ENCODE assay signal across 8 cellular contexts in the genomic region with DNA sequence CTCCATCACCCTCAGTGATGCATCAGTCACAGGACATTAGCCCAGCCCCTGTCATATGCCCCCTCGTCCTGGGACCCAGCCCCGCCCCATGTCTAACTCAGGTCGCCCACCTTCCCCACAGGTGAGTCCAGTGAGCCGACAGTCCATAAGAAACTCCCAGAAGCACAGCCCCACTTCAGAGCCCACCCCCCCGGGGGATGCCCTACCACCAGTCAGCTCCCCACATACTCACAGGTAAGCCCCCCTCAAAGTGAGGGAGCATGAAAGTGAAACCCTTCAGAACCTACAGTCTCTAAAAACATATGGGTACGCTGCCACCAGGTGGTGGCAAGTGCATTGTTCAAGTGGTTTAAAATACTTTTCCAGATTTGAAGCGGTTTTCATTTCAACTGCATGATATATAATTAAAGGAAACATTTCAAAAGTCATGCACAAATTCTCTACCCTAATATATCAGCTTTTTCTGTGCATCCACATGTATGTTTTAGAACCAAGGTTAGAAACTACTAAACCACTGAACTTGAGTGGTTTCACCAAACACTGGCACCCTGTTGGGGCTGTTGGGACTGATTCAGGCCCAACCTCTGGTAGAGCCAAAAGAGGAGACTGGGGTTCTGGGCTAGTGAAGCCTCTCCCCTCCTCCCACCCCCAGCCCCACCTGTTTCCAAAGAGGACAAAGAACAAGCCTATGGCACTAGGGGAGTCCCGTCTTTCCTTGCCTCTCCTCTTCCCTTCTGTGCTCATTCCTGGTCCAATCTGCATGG. TPM values are rescaled to one million over a fixed set of nuclear protein-coding genes. Genes with fewer than 3 reads are reported as not detected.
DNase-seq lines count a peak whose midpoint lies in the region; ATAC-seq, FAIRE-seq and TF ChIP-seq lines count a peak whose summit lies in the region.

No MANE protein-coding gene starts in this region.

- DNase-seq in Ammon's horn (ENCODE audit: low spot score) (peak; percentile 72), GM12892 (ENCODE audit: insufficient read length) (no peak), iPS-NIHi11 (ENCODE audit: low spot score) (peak; percentile 10)
- peak; percentile 56 for DNase-seq in activated naive CD8-positive, alpha-beta T cell treated with anti-CD3 and anti-CD28 coated beads, Interleukin-2, amount 50 U/mL, for 24 hours
- no peak for DNase-seq in stimulated activated naive B cell treated with anti-CD40 and anti-IgM and Interleukin-4, amounts not matched to agents 10 μg/mL and 1 μg/mL and 100 μg/mL, for 72 hours

- H3K9ac ChIP-seq in OCI-LY3 (ENCODE audit: low read length) = no peak overlapping the region

- H3K27ac ChIP-seq in OCI-LY3 (ENCODE audit: low read length) = no peak overlapping the region

- H3K36me3 Mint-ChIP-seq in activated naive CD8-positive, alpha-beta T cell treated with anti-CD3 and anti-CD28 coated beads, Interleukin-2, amount 50 U/mL, for 24 hours (ENCODE audit: low read depth) = no peaks in the 10 kb centered on the region
- no peaks in the 10 kb centered on the region for H3K36me3 Mint-ChIP-seq in stimulated activated naive B cell treated with anti-CD40 and anti-IgM and Interleukin-4, amounts not matched to agents 10 μg/mL and 1 μg/mL and 100 μg/mL, for 72 hours

- H3K27ac Mint-ChIP-seq in activated naive CD8-positive, alpha-beta T cell treated with anti-CD3 and anti-CD28 coated beads, Interleukin-2, amount 50 U/mL, for 24 hours = no peak overlapping the region
- peak overlapping the region; percentile 72 for H3K27ac Mint-ChIP-seq in stimulated activated naive B cell treated with anti-CD40 and anti-IgM and Interleukin-4, amounts not matched to agents 10 μg/mL and 1 μg/mL and 100 μg/mL, for 72 hours

- FAIRE-seq in GM12892 (lab: Jason Lieb, UNC) = peak; percentile 96

- peaks cover 23% of the 10 kb centered on the region for H3K4me1 Mint-ChIP-seq in activated naive CD8-positive, alpha-beta T cell treated with anti-CD3 and anti-CD28 coated beads, Interleukin-2, amount 50 U/mL, for 24 hours
- peaks cover 24 to 43% of the 10 kb centered on the region in 2 donors for H3K4me1 Mint-ChIP-seq in stimulated activated naive B cell treated with anti-CD40 and anti-IgM and Interleukin-4, amounts not matched to agents 10 μg/mL and 1 μg/mL and 100 μg/mL, for 72 hours

- H3K4me1 ChIP-seq in OCI-LY3 (ENCODE audit: low read length) = peaks cover 41% of the 10 kb centered on the region

- H3K4me2 ChIP-seq in OCI-LY3 (ENCODE audit: low read length) = peak overlapping the region; percentile 97

- peaks cover 25% of the 10 kb centered on the region for H3K27me3 ChIP-seq in OCI-LY3 (ENCODE audit: low read depth, low read length)

- ATAC-seq in activated naive CD8-positive, alpha-beta T cell treated with anti-CD3 and anti-CD28 coated beads, Interleukin-2, amount 50 U/mL, for 24 hours = no peak
- peak; percentile 43 to 44 for ATAC-seq in stimulated activated naive B cell treated with anti-CD40 and anti-IgM and Interleukin-4, amounts not matched to agents 10 μg/mL and 1 μg/mL and 100 μg/mL, for 72 hours (replicated peaks)
- ATAC-seq in HG02970 (IDR thresholded peaks at IDR 0.05; ENCODE audit: low FRiP score, unreplicated experiment) (no peak), GM19397 (IDR thresholded peaks at IDR 0.05; ENCODE audit: unreplicated experiment) (no peak)

- H3K36me3 ChIP-seq in OCI-LY3 (replicated peaks; ENCODE audit: low read depth, low read length) = no peaks in the 10 kb centered on the region

- peak overlapping the region; percentile 72 for H3K4me3 ChIP-seq in OCI-LY3 (ENCODE audit: low read length)

- peak; percentile 89 for TF ChIP-seq CTCF in OCI-LY3 (IDR thresholded peaks at IDR 0.05; ENCODE audit: low read depth, low read length)

- no peaks in the 10 kb centered on the region for H4K20me1 ChIP-seq in OCI-LY3 (ENCODE audit: insufficient read depth, low read length)

- H3K27me3 Mint-ChIP-seq in activated naive CD8-positive, alpha-beta T cell treated with anti-CD3 and anti-CD28 coated beads, Interleukin-2, amount 50 U/mL, for 24 hours = peaks cover 26% of the 10 kb centered on the region
- H3K27me3 Mint-ChIP-seq in stimulated activated naive B cell treated with anti-CD40 and anti-IgM and Interleukin-4, amounts not matched to agents 10 μg/mL and 1 μg/mL and 100 μg/mL, for 72 hours = peaks cover 6 to 37% of the 10 kb centered on the region in 2 donors

- no peaks in the 10 kb centered on the region for H3K9me3 Mint-ChIP-seq in activated naive CD8-positive, alpha-beta T cell treated with anti-CD3 and anti-CD28 coated beads, Interleukin-2, amount 50 U/mL, for 24 hours
- H3K9me3 Mint-ChIP-seq in stimulated activated naive B cell treated with anti-CD40 and anti-IgM and Interleukin-4, amounts not matched to agents 10 μg/mL and 1 μg/mL and 100 μg/mL, for 72 hours = no peaks in the 10 kb centered on the region

- no peaks in the 10 kb centered on the region for H3K9me3 ChIP-seq in OCI-LY3 (ENCODE audit: insufficient read depth, low read length)

- H3K79me2 ChIP-seq in OCI-LY3 (ENCODE audit: low read length) = no peaks in the 10 kb centered on the region

- H3K4me3 Mint-ChIP-seq in activated naive CD8-positive, alpha-beta T cell treated with anti-CD3 and anti-CD28 coated beads, Interleukin-2, amount 50 U/mL, for 24 hours = no peak overlapping the region
- peak overlapping the region; percentile 82 to 85 for H3K4me3 Mint-ChIP-seq in stimulated activated naive B cell treated with anti-CD40 and anti-IgM and Interleukin-4, amounts not matched to agents 10 μg/mL and 1 μg/mL and 100 μg/mL, for 72 hours

- no peak for TF ChIP-seq POLR2A in GM12892 (IDR thresholded peaks at IDR 0.05; ENCODE audit: low read depth, low read length)

- H2AFZ ChIP-seq in OCI-LY3 (ENCODE audit: low read depth, low read length) = no peak overlapping the region

RNA-seq across cellular contexts. Expression of gene EPS8L2, which starts 17.3 kb away (rescaled TPM):
- 13.7 TPM for polyA plus RNA-seq in GM12892 (2012; ENCODE audit: missing spikeins)

RNA-seq across cellular contexts. Expression of gene TALDO1, which starts 24.0 kb away (rescaled TPM):
- polyA plus RNA-seq in GM12892 (2012; ENCODE audit: missing spikeins) = 113 TPM

RNA-seq across cellular contexts. Expression of gene TMEM80, which starts 27.7 kb away (rescaled TPM):
- polyA plus RNA-seq in GM12892 (2012; ENCODE audit: missing spikeins) = 13.3 TPM

RNA-seq across cellular contexts. Expression of gene DEAF1, which starts 28.3 kb away (rescaled TPM):
- 23.2 TPM for polyA plus RNA-seq in GM12892 (2012; ENCODE audit: missing spikeins)

RNA-seq across cellular contexts. Expression of gene GATD1, which starts 54.0 kb away (rescaled TPM):
- 19.1 TPM for polyA plus RNA-seq in GM12892 (2012; ENCODE audit: missing spikeins)

Comparison
In these comparisons a context has a peak if more than half of its experiments do, and no peak if none do; other contexts are left out.
1. DNase-seq: peak in Ammon's horn (single experiment), activated naive CD8-positive, alpha-beta T cell treated with anti-CD3 and anti-CD28 coated beads, Interleukin-2, amount 50 U/mL, for 24 hours (single experiment) and iPS-NIHi11 (single experiment); none in GM12892 (single experiment) and stimulated activated naive B cell treated with anti-CD40 and anti-IgM and Interleukin-4, amounts not matched to agents 10 μg/mL and 1 μg/mL and 100 μg/mL, for 72 hours (single experiment).
2. ATAC-seq: peak in stimulated activated naive B cell treated with anti-CD40 and anti-IgM and Interleukin-4, amounts not matched to agents 10 μg/mL and 1 μg/mL and 100 μg/mL, for 72 hours (2 of 2); none in activated naive CD8-positive, alpha-beta T cell treated with anti-CD3 and anti-CD28 coated beads, Interleukin-2, amount 50 U/mL, for 24 hours (single experiment), HG02970 (single experiment) and GM19397 (single experiment).